1 cellular context compared by ENCODE assay signal in the genomic region with DNA sequence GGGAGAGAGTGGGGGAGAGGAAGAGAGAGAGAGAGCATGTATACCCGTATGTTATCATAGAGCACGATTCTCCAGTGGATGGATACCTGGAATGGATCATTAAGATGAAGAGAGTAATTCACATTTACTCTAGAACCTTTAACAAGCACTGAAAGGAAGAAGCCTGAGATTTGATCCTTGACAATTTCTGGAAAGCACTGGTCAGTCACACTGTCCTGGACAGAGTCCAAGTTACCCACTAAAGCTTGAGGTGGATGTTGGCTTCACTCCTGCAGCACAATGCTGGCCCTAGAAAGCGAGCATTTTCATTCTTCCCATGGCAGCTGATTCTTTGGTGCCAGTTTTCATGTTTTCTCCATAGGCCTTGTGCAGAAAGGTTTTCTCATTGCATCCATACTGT.
TF ChIP-seq lines count a peak whose summit lies in the region.

No MANE protein-coding gene starts in this region.

TF ChIP-seq in K562, 482 proteins besides CTCF, POLR2A, EP300 and RAD21:
- TF ChIP-seq, protein P1, sequence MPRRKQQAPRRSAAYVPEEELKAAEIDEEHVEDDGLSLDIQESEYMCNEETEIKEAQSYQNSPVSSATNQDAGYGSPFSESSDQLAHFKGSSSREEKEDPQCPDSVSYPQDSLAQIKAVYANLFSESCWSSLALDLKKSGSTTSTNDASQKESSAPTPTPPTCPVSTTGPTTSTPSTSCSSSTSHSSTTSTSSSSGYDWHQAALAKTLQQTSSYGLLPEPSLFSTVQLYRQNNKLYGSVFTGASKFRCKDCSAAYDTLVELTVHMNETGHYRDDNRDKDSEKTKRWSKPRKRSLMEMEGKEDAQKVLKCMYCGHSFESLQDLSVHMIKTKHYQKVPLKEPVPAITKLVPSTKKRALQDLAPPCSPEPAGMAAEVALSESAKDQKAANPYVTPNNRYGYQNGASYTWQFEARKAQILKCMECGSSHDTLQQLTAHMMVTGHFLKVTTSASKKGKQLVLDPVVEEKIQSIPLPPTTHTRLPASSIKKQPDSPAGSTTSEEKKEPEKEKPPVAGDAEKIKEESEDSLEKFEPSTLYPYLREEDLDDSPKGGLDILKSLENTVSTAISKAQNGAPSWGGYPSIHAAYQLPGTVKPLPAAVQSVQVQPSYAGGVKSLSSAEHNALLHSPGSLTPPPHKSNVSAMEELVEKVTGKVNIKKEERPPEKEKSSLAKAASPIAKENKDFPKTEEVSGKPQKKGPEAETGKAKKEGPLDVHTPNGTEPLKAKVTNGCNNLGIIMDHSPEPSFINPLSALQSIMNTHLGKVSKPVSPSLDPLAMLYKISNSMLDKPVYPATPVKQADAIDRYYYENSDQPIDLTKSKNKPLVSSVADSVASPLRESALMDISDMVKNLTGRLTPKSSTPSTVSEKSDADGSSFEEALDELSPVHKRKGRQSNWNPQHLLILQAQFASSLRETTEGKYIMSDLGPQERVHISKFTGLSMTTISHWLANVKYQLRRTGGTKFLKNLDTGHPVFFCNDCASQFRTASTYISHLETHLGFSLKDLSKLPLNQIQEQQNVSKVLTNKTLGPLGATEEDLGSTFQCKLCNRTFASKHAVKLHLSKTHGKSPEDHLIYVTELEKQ (CRISPR knock-in tag; IDR thresholded peaks at IDR 0.05), result no peak
- TF ChIP-seq GTF2F1 (IDR thresholded peaks at IDR 0.05; ENCODE audit: low read depth, low read length) (no peak), ZNF133 (CRISPR knock-in tag; IDR thresholded peaks at IDR 0.05) (no peak), HNRNPH1 (optimal IDR thresholded peaks at IDR 0.05; ENCODE audit: low read depth, low read length) (no peak), NFIC (IDR thresholded peaks at IDR 0.05) (no peak), FOSL1 (tag; conservative IDR thresholded peaks at IDR 0.05) (no peak), ZNF174 (CRISPR knock-in tag; IDR thresholded peaks at IDR 0.05) (no peak), STAT5B (CRISPR knock-in tag; IDR thresholded peaks at IDR 0.05) (no peak), HDAC3 (IDR thresholded peaks at IDR 0.05; ENCODE audit: borderline replicate concordance, partially characterized antibody) (no peak), HDAC1 (IDR thresholded peaks at IDR 0.05) (no peak), ADNP (tag; IDR thresholded peaks at IDR 0.05) (no peak), TBP (optimal IDR thresholded peaks at IDR 0.05; ENCODE audit: low read depth, low read length) (no peak), CCAR2 (IDR thresholded peaks at IDR 0.05; ENCODE audit: low read depth, low read length) (no peak), ZNF444 (CRISPR knock-in tag; IDR thresholded peaks at IDR 0.05) (no peak), ERF (CRISPR knock-in tag; IDR thresholded peaks at IDR 0.05) (no peak), ZNF583 (CRISPR knock-in tag; IDR thresholded peaks at IDR 0.05) (no peak), ZFP36 (IDR thresholded peaks at IDR 0.05; ENCODE audit: low read depth, low read length, partially characterized antibody) (no peak), NFE2 (IDR thresholded peaks at IDR 0.05; ENCODE audit: low read depth) (no peak)
- TF ChIP-seq, protein P2, sequence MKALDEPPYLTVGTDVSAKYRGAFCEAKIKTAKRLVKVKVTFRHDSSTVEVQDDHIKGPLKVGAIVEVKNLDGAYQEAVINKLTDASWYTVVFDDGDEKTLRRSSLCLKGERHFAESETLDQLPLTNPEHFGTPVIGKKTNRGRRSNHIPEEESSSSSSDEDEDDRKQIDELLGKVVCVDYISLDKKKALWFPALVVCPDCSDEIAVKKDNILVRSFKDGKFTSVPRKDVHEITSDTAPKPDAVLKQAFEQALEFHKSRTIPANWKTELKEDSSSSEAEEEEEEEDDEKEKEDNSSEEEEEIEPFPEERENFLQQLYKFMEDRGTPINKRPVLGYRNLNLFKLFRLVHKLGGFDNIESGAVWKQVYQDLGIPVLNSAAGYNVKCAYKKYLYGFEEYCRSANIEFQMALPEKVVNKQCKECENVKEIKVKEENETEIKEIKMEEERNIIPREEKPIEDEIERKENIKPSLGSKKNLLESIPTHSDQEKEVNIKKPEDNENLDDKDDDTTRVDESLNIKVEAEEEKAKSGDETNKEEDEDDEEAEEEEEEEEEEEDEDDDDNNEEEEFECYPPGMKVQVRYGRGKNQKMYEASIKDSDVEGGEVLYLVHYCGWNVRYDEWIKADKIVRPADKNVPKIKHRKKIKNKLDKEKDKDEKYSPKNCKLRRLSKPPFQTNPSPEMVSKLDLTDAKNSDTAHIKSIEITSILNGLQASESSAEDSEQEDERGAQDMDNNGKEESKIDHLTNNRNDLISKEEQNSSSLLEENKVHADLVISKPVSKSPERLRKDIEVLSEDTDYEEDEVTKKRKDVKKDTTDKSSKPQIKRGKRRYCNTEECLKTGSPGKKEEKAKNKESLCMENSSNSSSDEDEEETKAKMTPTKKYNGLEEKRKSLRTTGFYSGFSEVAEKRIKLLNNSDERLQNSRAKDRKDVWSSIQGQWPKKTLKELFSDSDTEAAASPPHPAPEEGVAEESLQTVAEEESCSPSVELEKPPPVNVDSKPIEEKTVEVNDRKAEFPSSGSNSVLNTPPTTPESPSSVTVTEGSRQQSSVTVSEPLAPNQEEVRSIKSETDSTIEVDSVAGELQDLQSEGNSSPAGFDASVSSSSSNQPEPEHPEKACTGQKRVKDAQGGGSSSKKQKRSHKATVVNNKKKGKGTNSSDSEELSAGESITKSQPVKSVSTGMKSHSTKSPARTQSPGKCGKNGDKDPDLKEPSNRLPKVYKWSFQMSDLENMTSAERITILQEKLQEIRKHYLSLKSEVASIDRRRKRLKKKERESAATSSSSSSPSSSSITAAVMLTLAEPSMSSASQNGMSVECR (CRISPR knock-in tag; IDR thresholded peaks at IDR 0.05), result no peak
